15 cellular contexts compared by ENCODE assay signal in the genomic region with DNA sequence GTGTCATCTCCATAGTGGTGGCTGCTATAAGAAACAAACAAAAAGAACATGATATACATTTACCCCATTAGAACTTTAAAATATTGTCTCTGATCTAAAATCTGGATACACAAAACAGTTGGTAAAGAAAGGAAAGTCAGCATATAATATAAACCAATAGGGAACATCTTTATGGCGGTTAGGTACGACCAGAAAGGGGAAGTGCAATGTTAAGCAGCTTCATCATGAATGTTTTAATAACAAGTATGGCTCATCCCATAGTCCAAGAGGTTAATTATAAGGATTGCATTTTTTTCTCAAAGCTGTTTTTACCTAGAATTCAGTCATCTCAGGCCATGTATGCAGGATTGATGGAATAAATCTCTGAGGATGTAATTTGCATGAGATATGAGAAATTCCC.
DNase-seq lines count a peak whose midpoint lies in the region; TF ChIP-seq lines count a peak whose summit lies in the region.
"Had no signal": no experiment of that assay in that cellular context is flagged by ENCODE, and none has a peak within 500 bp of the region (broad histone marks: within the 10 kb centered on the region; RNA-seq: fewer than 3 reads in every experiment).

No MANE protein-coding gene starts in this region.

- H3K9me3 ChIP-seq in OCI-LY7 (ENCODE audit: low read length) = no peaks in the 10 kb centered on the region; the same call in 1 of the 2 replicates
- H3K9me3 ChIP-seq: BE2C, Caco-2 had no signal

- H3K4me3 ChIP-seq in NB4 (ENCODE audit: low read depth, low read length) = no peak overlapping the region
- no peak overlapping the region for H3K4me3 ChIP-seq in OCI-LY7 (ENCODE audit: low read depth, low read length, poor library complexity, severe bottlenecking)
- H3K4me3 ChIP-seq: GM23338 had no signal

- in situ Hi-C loops in KBM-7 (cut with MboI; ENCODE audit: low pct_unique_long_range_greater_than_20kb, low sequenced_read_pairs) = no loop called here

- DNase-seq in KBM-7 (peak; percentile 8), NB4 (ENCODE audit: low read depth) (peak; percentile 15), OCI-LY7 (ENCODE audit: low spot score) (no peak), nucleus accumbens (lab: John Stamatoyannopoulos, UW) (no peak), NCI-H1092 (lab: John Stamatoyannopoulos, UW) (no peak), HuH-7 (ENCODE audit: low spot score) (no peak)
- DNase-seq: ACHN; BE2C; C1 segment of cervical spinal cord; Caco-2; CD4-positive, CD25-positive, alpha-beta regulatory T cell; HCEC 1CT; IMR-90 had no signal

- intact Hi-C loops in OCI-LY7 (cut with micrococcal nuclease; ENCODE audit: unreplicated experiment) = no loop called here

- no peak for TF ChIP-seq POLR2A in NB4 (IDR thresholded peaks at IDR 0.05; ENCODE audit: extremely low read depth, insufficient read length)

- H2AFZ ChIP-seq in OCI-LY7 (ENCODE audit: low read length) = peak overlapping the region; percentile 70; the same call in 1 of the 2 replicates
- H2AFZ ChIP-seq: GM23338 had no signal

- H3K79me2 ChIP-seq in OCI-LY7 (ENCODE audit: insufficient read depth, low read depth, low read length) = no peaks in the 10 kb centered on the region

- no peaks in the 10 kb centered on the region for H3K36me3 ChIP-seq in OCI-LY7 (ENCODE audit: insufficient read depth, low read length)
- H3K36me3 ChIP-seq: BE2C had no signal

- no TSS peak for BruUV-seq in OCI-LY7 (replicated peaks; lab: Mats Ljungman, UMichigan)

- no peaks in the 10 kb centered on the region for H3K9me2 ChIP-seq in OCI-LY7 (ENCODE audit: insufficient read depth, low read length)

- no peaks in the 10 kb centered on the region for H3K4me1 ChIP-seq in OCI-LY7 (ENCODE audit: insufficient read depth, low read length, poor library complexity, severe bottlenecking)
- H3K4me1 ChIP-seq: BE2C, Caco-2 had no signal

- TF ChIP-seq CTCF in NB4 (IDR thresholded peaks at IDR 0.05; ENCODE audit: low read depth, low read length) = no peak
- no peak for TF ChIP-seq CTCF in OCI-LY7 (conservative IDR thresholded peaks at IDR 0.05; ENCODE audit: low read length)

- H3K27ac ChIP-seq in OCI-LY7 (ENCODE audit: low read depth, low read length, poor library complexity, severe bottlenecking) = no peak overlapping the region
- H3K27ac ChIP-seq: HL-60 had no signal

- no peaks in the 10 kb centered on the region for H4K20me1 ChIP-seq in OCI-LY7 (ENCODE audit: insufficient read depth, low read length)

- no peak overlapping the region for H3K4me2 ChIP-seq in OCI-LY7 (ENCODE audit: low read length)
- H3K4me2 ChIP-seq: GM23338 had no signal

- POLR2A ChIA-PET in OCI-LY7 (lab: Charles Lee) = interaction anchor here (1.3 to 1.4 kb wide), 2 partner anchors 9 to 12 kb away, joined by 4 to 6 read pairs; no protein-coding TSS in a partner anchor

- CTCF ChIA-PET in OCI-LY7 (lab: Charles Lee; ENCODE audit: unreplicated experiment) = interaction anchor here (0.6 kb wide), 1 partner anchor 20 kb away, joined by 3 read pairs; no protein-coding TSS in a partner anchor

Comparison
In these comparisons a context has a peak if more than half of its experiments do, and no peak if none do; other contexts are left out.
1. DNase-seq: peak in KBM-7 (single experiment) and NB4 (single experiment); none in OCI-LY7 (single experiment), nucleus accumbens (0 of 56), NCI-H1092 (single experiment) and HuH-7 (single experiment).